13 cellular contexts compared by ENCODE assay signal in the genomic region with DNA sequence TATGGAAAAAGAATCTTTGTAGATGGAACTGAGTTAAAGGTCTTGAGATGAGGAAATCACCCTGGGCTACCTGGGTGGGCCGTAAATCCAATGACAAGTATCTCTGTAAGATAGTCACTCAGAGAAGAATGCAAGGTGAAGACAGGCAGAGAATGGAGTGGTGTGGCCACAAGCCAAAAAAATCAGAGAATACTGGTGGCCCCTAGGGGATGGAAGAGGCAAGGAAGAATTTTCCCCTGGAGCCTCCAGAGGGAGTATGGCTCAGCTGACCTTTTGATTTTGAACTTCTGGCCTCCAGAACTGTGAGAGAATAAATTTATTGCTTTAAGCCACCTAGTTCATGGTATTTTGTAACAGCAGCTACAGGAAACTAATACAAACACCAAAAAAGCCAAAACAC. TPM values are rescaled to one million over a fixed set of nuclear protein-coding genes. Genes with fewer than 3 reads are reported as not detected.
DNase-seq lines count a peak whose midpoint lies in the region; ATAC-seq and TF ChIP-seq lines count a peak whose summit lies in the region.
"Had no signal": no experiment of that assay in that cellular context is flagged by ENCODE, and none has a peak within 500 bp of the region (broad histone marks: within the 10 kb centered on the region; RNA-seq: fewer than 3 reads in every experiment).

No MANE protein-coding gene starts in this region.

- H3K9me2 ChIP-seq in PC-3 (replicated peaks; ENCODE audit: low read length) = no peaks in the 10 kb centered on the region

- H3K27me3 Mint-ChIP-seq in osteocyte (ENCODE audit: unreplicated experiment) = no peaks in the 10 kb centered on the region

- H3K27ac ChIP-seq in PC-3 (ENCODE audit: low read length) (no peak overlapping the region), lower lobe of right lung (no peak overlapping the region), dorsolateral prefrontal cortex (no peak overlapping the region)

- no peaks in the 10 kb centered on the region for H3K9me3 Mint-ChIP-seq in osteocyte (ENCODE audit: unreplicated experiment)

- H3K4me3 Mint-ChIP-seq in osteocyte (ENCODE audit: unreplicated experiment) = no peak overlapping the region

- H3K4me1 Mint-ChIP-seq in osteocyte (ENCODE audit: unreplicated experiment) = peaks cover 29% of the 10 kb centered on the region

- H3F3A ChIP-seq in PC-3 (ENCODE audit: low read length, unreplicated experiment) = no peaks in the 10 kb centered on the region

- DNase-seq in ELR (ENCODE audit: low read depth) (peak; percentile 60), PC-3 (peak; percentile 48), epithelial cell of proximal tubule (ENCODE audit: low read depth) (no peak), osteocyte (ENCODE audit: extremely low spot score, unreplicated experiment) (no peak), kidney glomerular epithelial cell (lab: John Stamatoyannopoulos, UW) (no peak), lower lobe of right lung (no peak), dorsolateral prefrontal cortex (no peak)
- DNase-seq: activated CD4-positive, alpha-beta T cell treated with anti-CD3 and anti-CD28 coated beads, Interleukin-2, amount 50 U/mL, for 1 hour; DND-41; hippocampal formation; stimulated activated CD8-positive, alpha-beta memory T cell treated with anti-CD3 and anti-CD28 coated beads, Interleukin-4, amount 100 ng/mL, for 48 hours had no signal

- POLR2A ChIA-PET in PC-3 (lab: Charles Lee; ENCODE audit: unreplicated experiment) = no interaction called here

- no peak overlapping the region for H3K4me2 ChIP-seq in PC-3 (ENCODE audit: low read length)

- H3K9ac ChIP-seq in PC-3 (ENCODE audit: low read length) = no peak overlapping the region

- TF ChIP-seq CTCF in PC-3 (conservative IDR thresholded peaks at IDR 0.05; ENCODE audit: low read depth, low read length) (peak; percentile 50), epithelial cell of proximal tubule (conservative IDR thresholded peaks at IDR 0.05; ENCODE audit: low read depth, low read length) (peak; percentile 40), osteocyte (IDR thresholded peaks at IDR 0.05) (peak; percentile 38), lower lobe of right lung (IDR thresholded peaks at IDR 0.05) (no peak), dorsolateral prefrontal cortex (IDR thresholded peaks at IDR 0.05 in 54 of 56, conservative IDR thresholded peaks at IDR 0.05 in 2 of 56; ENCODE audit: low read depth in 1 of 56, partially characterized antibody in 56 of 56) (no peak)

- H3K4me3 ChIP-seq in PC-3 (ENCODE audit: low read length) (no peak overlapping the region), epithelial cell of proximal tubule (ENCODE audit: low read depth, low read length) (no peak overlapping the region), lower lobe of right lung (no peak overlapping the region), dorsolateral prefrontal cortex (no peak overlapping the region)

- no peaks in the 10 kb centered on the region for H3K36me3 ChIP-seq in PC-3 (ENCODE audit: low read depth, low read length)
- no peaks in the 10 kb centered on the region for H3K36me3 ChIP-seq in lower lobe of right lung

- H2AFZ ChIP-seq in PC-3 (ENCODE audit: low read length) = no peak overlapping the region

- BruUV-seq in PC-3 (replicated peaks; lab: Mats Ljungman, UMichigan) = no TSS peak

- H3K9me3 ChIP-seq in PC-3 (ENCODE audit: low read length) (no peaks in the 10 kb centered on the region), lower lobe of right lung (no peaks in the 10 kb centered on the region)

- intact Hi-C loops in PC-3 (cut with micrococcal nuclease) = no loop called here
- intact Hi-C loops in lower lobe of right lung (cut with DNase I) = no loop called here
- intact Hi-C loops in dorsolateral prefrontal cortex (cut with DNase I) = no loop called here

- no peaks in the 10 kb centered on the region for H3K79me2 ChIP-seq in PC-3 (ENCODE audit: low read length)

- CTCF ChIA-PET in PC-3 (lab: Charles Lee) = no interaction called here

- H4K20me1 ChIP-seq in PC-3 (ENCODE audit: low read length) = no peaks in the 10 kb centered on the region

- H3K36me3 Mint-ChIP-seq in osteocyte (ENCODE audit: unreplicated experiment) = no peaks in the 10 kb centered on the region

- H3K4me1 ChIP-seq in PC-3 (ENCODE audit: insufficient read depth, low read length) (no peaks in the 10 kb centered on the region), lower lobe of right lung (no peaks in the 10 kb centered on the region)

- no peak overlapping the region for H3K27ac Mint-ChIP-seq in osteocyte (ENCODE audit: unreplicated experiment)

- peak; percentile 51; the same call in 1 of the 2 replicates for ATAC-seq in PC-3
- ATAC-seq in GM18861 (IDR thresholded peaks at IDR 0.05; ENCODE audit: unreplicated experiment) = no peak
- ATAC-seq in lower lobe of right lung = no peak

- H3K27me3 ChIP-seq in PC-3 (ENCODE audit: low read length) = no peaks in the 10 kb centered on the region
- no peaks in the 10 kb centered on the region for H3K27me3 ChIP-seq in lower lobe of right lung (ENCODE audit: low read depth)
- no peaks in the 10 kb centered on the region for H3K27me3 ChIP-seq in dorsolateral prefrontal cortex

RNA-seq across cellular contexts. Expression of a gene that starts 32.7 kb away (rescaled TPM):
- total RNA-seq in PC-3 (2014; rRNA removed) = not detected in 2 replicates
- not detected in 2 replicates for total RNA-seq in epithelial cell of proximal tubule
- not detected in 2 replicates for total RNA-seq in osteocyte
- not detected for total RNA-seq in lower lobe of right lung
- total RNA-seq in dorsolateral prefrontal cortex = not detected
- total RNA-seq: dermis microvascular lymphatic vessel endothelial cell had no signal

Comparison
In these comparisons a context has a peak if more than half of its experiments do, and no peak if none do; other contexts are left out.
1. DNase-seq: peak in ELR (single experiment) and PC-3 (single experiment); none in epithelial cell of proximal tubule (single experiment), osteocyte (single experiment), kidney glomerular epithelial cell (single experiment), lower lobe of right lung (single experiment) and dorsolateral prefrontal cortex (0 of 10).
2. CTCF ChIP-seq: peak in PC-3 (single experiment), epithelial cell of proximal tubule (single experiment) and osteocyte (single experiment); none in lower lobe of right lung (single experiment) and dorsolateral prefrontal cortex (0 of 56).